Comparison of ENCODE assay signal across 11 cellular contexts in the genomic region with DNA sequence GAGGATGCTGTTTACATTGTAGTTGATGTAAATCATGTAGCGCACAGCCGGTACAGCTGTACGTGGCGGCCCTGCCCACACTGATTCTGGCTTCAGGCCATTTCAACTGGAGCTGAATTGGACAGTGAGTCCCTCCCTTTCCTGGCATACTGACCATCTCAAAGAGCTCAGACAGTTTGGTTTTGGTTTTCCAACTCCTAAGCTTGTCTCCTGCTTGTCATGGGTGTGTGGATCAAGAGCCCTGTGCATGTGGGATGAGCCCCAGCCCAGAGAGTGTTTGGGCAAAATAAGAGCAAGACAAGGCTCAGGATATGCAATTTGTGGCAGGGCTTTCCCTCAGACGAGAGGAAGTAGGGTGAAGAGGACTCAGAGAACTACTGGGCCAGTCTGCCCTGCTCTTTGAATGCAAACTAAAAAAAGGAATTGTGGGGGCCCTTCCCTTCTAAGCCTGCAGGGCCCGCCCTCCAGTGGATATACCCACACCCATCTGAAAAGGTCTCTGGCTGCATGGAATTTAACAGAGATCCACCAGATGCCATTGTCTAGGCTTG. TPM values are rescaled to one million over a fixed set of nuclear protein-coding genes. Genes with fewer than 3 reads are reported as not detected.
DNase-seq lines count a peak whose midpoint lies in the region; ATAC-seq, FAIRE-seq and TF ChIP-seq lines count a peak whose summit lies in the region.
"Had no signal": no experiment of that assay in that cellular context is flagged by ENCODE, and none has a peak within 500 bp of the region (broad histone marks: within the 10 kb centered on the region; RNA-seq: fewer than 3 reads in every experiment).

No MANE protein-coding gene starts in this region.

- H3K4me3 Mint-ChIP-seq in chondrocyte (ENCODE audit: unreplicated experiment) = peak overlapping the region; percentile 40
- H3K4me3 Mint-ChIP-seq: activated naive CD8-positive, alpha-beta T cell; neural crest cell had no signal

- H2BK5ac ChIP-seq in mesenchymal stem cell (ENCODE audit: low read depth, low read length, poor library complexity, severe bottlenecking) = no peak overlapping the region

- H3K27ac Mint-ChIP-seq in chondrocyte (ENCODE audit: unreplicated experiment) = peak overlapping the region; percentile 95
- H3K27ac Mint-ChIP-seq: activated naive CD8-positive, alpha-beta T cell had no signal

- CTCF ChIA-PET in A549 (lab: Yijun Ruan, JAX) = interaction anchor here (0.8 to 2.2 kb wide), 3 partner anchors 9 to 12 kb away, joined by 3 to 7 read pairs (median 3); no protein-coding TSS in a partner anchor

- H3K4me2 ChIP-seq in A549 = peak overlapping the region; percentile 67
- H3K4me2 ChIP-seq in mesenchymal stem cell (ENCODE audit: low read length, poor library complexity, severe bottlenecking) = peak overlapping the region; percentile 7

- 54% methylated on average over 6 of the region's 6 CpGs for WGBS in A549 (ENCODE audit: missing lambda C conversion rate)
- 12% methylated on average over 6 of the region's 6 CpGs for WGBS in mesenchymal stem cell

- peaks cover 92% of the 10 kb centered on the region for H3K4me1 Mint-ChIP-seq in chondrocyte (ENCODE audit: low read depth)

- H3K36me3 ChIP-seq in mesenchymal stem cell (ENCODE audit: control insufficient read depth in 1 of 2, insufficient read depth in 2 of 2, low read depth in 1 of 2, low read length in 2 of 2) = peaks cover 0 to 37% of the 10 kb centered on the region in 2 experiments

- H3K4ac ChIP-seq in mesenchymal stem cell (ENCODE audit: low read depth in 1 of 2, low read length in 2 of 2) = peak overlapping the region; percentile 60 to 90

- no peaks in the 10 kb centered on the region for H3K27me3 Mint-ChIP-seq in chondrocyte (ENCODE audit: low read depth)
- H3K27me3 Mint-ChIP-seq: activated naive CD8-positive, alpha-beta T cell had no signal

- no peak overlapping the region for H3K9ac ChIP-seq in mesenchymal stem cell (ENCODE audit: low read length)

- H4K8ac ChIP-seq in mesenchymal stem cell (ENCODE audit: low read length) = no peak overlapping the region

- no peaks in the 10 kb centered on the region for H3K9me3 Mint-ChIP-seq in chondrocyte (ENCODE audit: low read depth)
- H3K9me3 Mint-ChIP-seq: neural crest cell had no signal

- H3K23ac ChIP-seq in mesenchymal stem cell (ENCODE audit: low read length in 2 of 2) = no peak overlapping the region

- peaks cover 11% of the 10 kb centered on the region for H3K79me1 ChIP-seq in mesenchymal stem cell (replicated peaks; ENCODE audit: low read length, poor library complexity, severe bottlenecking)

- TF ChIP-seq POLR2A in A549 (IDR thresholded peaks at IDR 0.05; ENCODE audit: low read length) = no peak

- peak overlapping the region; percentile 89 for H2BK120ac ChIP-seq in mesenchymal stem cell (ENCODE audit: low read depth, low read length)

- ATAC-seq in A549 (peak in 1 of 2 experiments; percentile 43; a peak in 3 of 6 replicates), HG02884 (IDR thresholded peaks at IDR 0.05; ENCODE audit: unreplicated experiment) (no peak)

- peak in 1 of 2 experiments; percentile 52 for DNase-seq in A549 (ENCODE audit: low read depth in 1 of 2, low spot score in 1 of 2)
- DNase-seq in LNCaP clone FGC (ENCODE audit: low read depth) = peak; percentile 69
- DNase-seq in chondrocyte (ENCODE audit: low spot score) = no peak
- DNase-seq in mesenchymal stem cell = peak; percentile 93
- no peak for DNase-seq in DMS79 treated with DMSO at 0.1 percent for 48 hours (lab: John Stamatoyannopoulos, UW)
- no peak for DNase-seq in NCI-H446 treated with DMSO at 0.1 percent for 48 hours (lab: John Stamatoyannopoulos, UW)
- DNase-seq in HCEC 1CT = no peak
- DNase-seq: T1000 had no signal

- H2AFZ ChIP-seq in mesenchymal stem cell (ENCODE audit: low read depth, low read length) = peak overlapping the region; percentile 24

- POLR2A ChIA-PET in A549 (lab: Yijun Ruan, JAX) = no interaction called here

- H2AK5ac ChIP-seq in mesenchymal stem cell (ENCODE audit: low read length, severe bottlenecking) = peak overlapping the region; percentile 24

- no peaks in the 10 kb centered on the region for H3K9me3 ChIP-seq in A549
- H3K9me3 ChIP-seq in mesenchymal stem cell (ENCODE audit: control insufficient read depth, low read length) = no peaks in the 10 kb centered on the region

- H3K14ac ChIP-seq in mesenchymal stem cell (ENCODE audit: low read length in 2 of 2) = no peak overlapping the region

- H3K4me1 ChIP-seq in A549 = peaks cover 52% of the 10 kb centered on the region
- H3K4me1 ChIP-seq in mesenchymal stem cell (ENCODE audit: control insufficient read depth, insufficient read depth, low read depth, low read length) = peaks cover 34% of the 10 kb centered on the region

- TF ChIP-seq CTCF in A549 (IDR thresholded peaks at IDR 0.05) (no peak), LNCaP clone FGC (IDR thresholded peaks at IDR 0.05; ENCODE audit: control insufficient read depth, extremely low read depth, insufficient read depth) (no peak), chondrocyte (IDR thresholded peaks at IDR 0.05) (no peak)

- H3K18ac ChIP-seq in mesenchymal stem cell (ENCODE audit: low read depth in 1 of 2, low read length in 2 of 2) = peak overlapping the region; percentile 87 to 91

- TF ChIP-seq EP300 in A549 (IDR thresholded peaks at IDR 0.05) = no peak

- no peak for FAIRE-seq in A549 (lab: Jason Lieb, UNC)

- peak overlapping the region; percentile 70 for H4K91ac ChIP-seq in mesenchymal stem cell (ENCODE audit: low read length)

- TF ChIP-seq RAD21 in A549 (conservative IDR thresholded peaks at IDR 0.05 in 1 of 2, IDR thresholded peaks at IDR 0.05 in 1 of 2) = no peak

- peaks cover 49% of the 10 kb centered on the region for H3K36me3 Mint-ChIP-seq in chondrocyte (ENCODE audit: low read depth)
- H3K36me3 Mint-ChIP-seq: activated naive CD8-positive, alpha-beta T cell had no signal

- H3K27ac ChIP-seq in A549 = peak overlapping the region; percentile 79 to 82
- peak overlapping the region; percentile 49 for H3K27ac ChIP-seq in mesenchymal stem cell (ENCODE audit: low read length, poor library complexity, severe bottlenecking)

- peak overlapping the region; percentile 70 for H2BK15ac ChIP-seq in mesenchymal stem cell (ENCODE audit: low read depth, poor library complexity, severe bottlenecking)

- peak overlapping the region; percentile 37 to 90 for H2BK12ac ChIP-seq in mesenchymal stem cell (ENCODE audit: low read length in 2 of 2)

- H3K4me3 ChIP-seq in A549 (no peak overlapping the region), LNCaP clone FGC (ENCODE audit: low read depth, low read length) (no peak overlapping the region), mesenchymal stem cell (ENCODE audit: insufficient read depth in 1 of 2, low read depth in 1 of 2, low read length in 2 of 2) (no peak overlapping the region)

- peaks cover 0 to 4% of the 10 kb centered on the region in 2 experiments for H3K27me3 ChIP-seq in mesenchymal stem cell (ENCODE audit: control insufficient read depth in 1 of 2, insufficient read depth in 1 of 2, low read length in 2 of 2)

TF ChIP-seq in A549, 52 proteins besides CTCF, POLR2A, EP300 and RAD21:
- TF ChIP-seq MAZ (IDR thresholded peaks at IDR 0.05; ENCODE audit: borderline replicate concordance, low read depth, low read length) = no peak
- no peak for TF ChIP-seq FOSB (CRISPR knock-in tag; IDR thresholded peaks at IDR 0.05)
- no peak for TF ChIP-seq NFE2L2 (conservative IDR thresholded peaks at IDR 0.05; ENCODE audit: low read length)

RNA-seq across cellular contexts. Expression of gene ITGA11, which starts 13.3 kb away (rescaled TPM):
- polyA plus RNA-seq in A549 (2011; rRNA removed) = 8.3 and 13.2 TPM in 2 replicates
- 3.6 and 5.5 TPM in 2 replicates for polyA plus RNA-seq in A549 (2012; cell fraction: cytosol; rRNA removed)
- 14.2 and 15.0 TPM in 2 replicates for polyA plus RNA-seq in A549 (2012; cell fraction: nucleus; rRNA removed)
- 10.1 to 22.0 TPM (median 17.2 TPM) in 3 replicates for polyA plus RNA-seq in A549 (2017; fragmentation: RNase III; extraction: RNeasy Plus Mini Kit Qiagen cat#74134 plus additional on column Dnase treatment)
- 19.0 and 22.2 TPM in 2 replicates for polyA minus RNA-seq in A549 (2011; rRNA and poly(A)+ RNA removed)
- 965 to 1,105 TPM (median 1,092 TPM) in 3 replicates for total RNA-seq in chondrocyte
- polyA plus RNA-seq in mesenchymal stem cell (2013, experiment 1 of 2) = 146 TPM
- polyA plus RNA-seq in mesenchymal stem cell (2013, experiment 2 of 2) = 150 TPM

Comparison
In these comparisons a context has a peak if more than half of its experiments do, and no peak if none do; other contexts are left out.
1. DNase-seq: peak in LNCaP clone FGC (single experiment) and mesenchymal stem cell (single experiment); none in chondrocyte (single experiment), DMS79 treated with DMSO at 0.1 percent for 48 hours (single experiment), NCI-H446 treated with DMSO at 0.1 percent for 48 hours (single experiment) and HCEC 1CT (single experiment).